Comparison of ENCODE assay signal across 14 cellular contexts in the genomic region with DNA sequence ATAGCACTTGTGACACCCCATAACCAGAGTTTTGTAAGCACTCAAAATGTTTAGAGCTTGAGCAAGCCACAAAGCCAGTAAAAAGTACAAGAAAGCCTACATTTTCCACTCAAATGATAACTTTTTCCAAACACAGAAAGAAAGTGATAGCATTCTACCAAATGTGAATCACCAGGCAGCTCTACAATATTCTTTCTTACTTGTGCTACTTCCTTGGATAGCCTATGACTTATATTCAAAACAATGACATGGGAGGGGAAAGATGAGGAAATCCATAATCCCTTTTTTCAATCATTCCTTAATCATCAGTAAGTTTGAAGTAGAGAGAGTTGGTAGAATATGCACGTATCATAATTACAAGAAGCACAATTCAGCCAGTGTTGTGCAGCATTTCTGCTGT.
"Had no signal": no experiment of that assay in that cellular context is flagged by ENCODE, and none has a peak within 500 bp of the region (broad histone marks: within the 10 kb centered on the region; RNA-seq: fewer than 3 reads in every experiment).

No MANE protein-coding gene starts in this region.

- H3K4me1 ChIP-seq: body of pancreas, foreskin keratinocyte, heart left ventricle, left lung, pancreas had no signal

- H3K9me3 ChIP-seq: body of pancreas, pancreas, thoracic aorta had no signal

- H3K4me3 ChIP-seq: body of pancreas, heart left ventricle, left lung, pancreas, thoracic aorta had no signal

- ATAC-seq: body of pancreas; esophagus mucosa; foreskin keratinocyte; heart left ventricle; left lung; pancreas; stimulated activated naive CD8-positive, alpha-beta T cell treated with anti-CD3 and anti-CD28 coated beads, Interleukin-15, amount 100 ng/mL, for 72 hours had no signal

- H3K36me3 ChIP-seq: heart left ventricle, left lung, pancreas, thoracic aorta had no signal

- H3K27me3 ChIP-seq: body of pancreas, foreskin keratinocyte, heart left ventricle, left lung, pancreas had no signal

- H3K27ac ChIP-seq: body of pancreas, foreskin keratinocyte, heart left ventricle, left lung, pancreas, thoracic aorta had no signal

- DNase-seq: activated CD4-positive, alpha-beta memory T cell treated with anti-CD3 and anti-CD28 coated beads for 36 hours; activated CD4-positive, alpha-beta T cell treated with anti-CD3 and anti-CD28 coated beads for 1 hour; activated T-cell treated with anti-CD3 and anti-CD28 coated beads, Interleukin-2, amount 50 U/mL, for 48 hours; body of pancreas; dermis blood vessel endothelial cell; heart left ventricle; left lung; mesendoderm; pancreas; stimulated activated CD4-positive, alpha-beta T cell treated with anti-CD3 and anti-CD28 coated beads, Interleukin-4, amount 100 ng/mL, for 4 hours; stimulated activated naive CD8-positive, alpha-beta T cell treated with anti-CD3 and anti-CD28 coated beads, Interleukin-15, amount 100 ng/mL, for 72 hours had no signal
